15 cellular contexts compared by ENCODE assay signal in the genomic region with DNA sequence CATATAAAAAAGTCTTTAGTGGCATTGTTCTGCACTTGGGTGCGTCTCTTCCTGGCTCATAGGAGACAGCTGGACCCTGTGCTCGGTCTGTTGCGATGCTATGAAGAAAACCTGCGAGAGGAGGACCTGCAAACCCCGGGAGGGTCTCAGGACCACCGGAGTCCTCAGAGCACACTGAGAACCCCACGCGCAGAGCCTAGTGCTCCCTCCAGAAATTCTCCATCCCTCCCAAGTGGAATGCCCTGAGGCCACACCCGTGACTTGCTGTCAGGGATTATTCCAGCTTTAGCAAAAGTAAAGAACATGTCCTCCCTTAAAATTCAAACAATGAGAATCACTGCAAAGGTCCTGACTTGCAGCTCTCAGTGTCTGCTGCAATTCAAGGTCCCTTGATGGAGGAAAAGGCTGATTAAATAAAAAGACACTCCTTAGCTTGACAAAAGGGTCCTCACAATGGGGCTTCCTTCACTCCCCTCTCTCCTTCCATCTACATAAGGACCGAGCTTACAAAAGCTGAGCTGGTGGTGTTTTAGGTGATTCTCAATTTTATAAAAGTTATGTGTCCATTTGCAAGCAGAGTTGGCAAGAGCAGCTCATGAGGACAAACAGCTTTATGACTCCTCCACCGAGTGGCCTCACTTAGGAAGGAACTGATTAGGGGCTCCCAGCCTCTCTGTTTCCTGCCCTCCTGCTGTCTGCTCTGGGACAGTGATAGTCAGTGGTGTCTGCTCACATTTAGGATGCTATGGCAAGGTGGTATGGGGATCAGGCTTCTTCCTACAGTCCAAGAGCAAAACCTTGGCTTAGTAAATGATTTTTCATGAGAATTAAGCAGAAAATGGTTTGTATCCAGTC.
DNase-seq lines count a peak whose midpoint lies in the region; ATAC-seq, FAIRE-seq and TF ChIP-seq lines count a peak whose summit lies in the region.
"Had no signal": no experiment of that assay in that cellular context is flagged by ENCODE, and none has a peak within 500 bp of the region (broad histone marks: within the 10 kb centered on the region; RNA-seq: fewer than 3 reads in every experiment).

No MANE protein-coding gene starts in this region.

- H3K27ac ChIP-seq in A673 (ENCODE audit: low read depth, low read length, poor library complexity, severe bottlenecking) (peak overlapping the region; percentile 54), kidney (ENCODE audit: low read depth in 2 of 2, low read length in 2 of 2) (no peak overlapping the region), hepatocyte (no peak overlapping the region)
- H3K27ac ChIP-seq: tibial artery had no signal

- H3K27me3 Mint-ChIP-seq in CD14-positive monocyte (ENCODE audit: low read depth in 3 of 3), result peaks cover 0 to 5% (median 2%) of the 10 kb centered on the region in 3 donors
- H3K27me3 Mint-ChIP-seq in activated CD4-positive, alpha-beta memory T cell treated with anti-CD3 and anti-CD28 coated beads, Interleukin-2, amount 10 ng/mL, durations not matched to agents 7 days and 5 days, result no peaks in the 10 kb centered on the region

- H3K36me3 ChIP-seq in A673 (ENCODE audit: insufficient read depth, low read length, poor library complexity, severe bottlenecking) (no peaks in the 10 kb centered on the region), kidney (ENCODE audit: control insufficient read depth in 1 of 2, insufficient read depth in 2 of 2, low read length in 2 of 2) (peaks cover 6 to 7% of the 10 kb centered on the region in 2 donors), hepatocyte (replicated peaks; ENCODE audit: insufficient read depth, low read depth) (no peaks in the 10 kb centered on the region)

- H3K9me3 Mint-ChIP-seq in CD14-positive monocyte, result peaks cover 5 to 22% (median 12%) of the 10 kb centered on the region in 7 donors
- peaks cover 10% of the 10 kb centered on the region for H3K9me3 Mint-ChIP-seq in activated CD4-positive, alpha-beta memory T cell treated with anti-CD3 and anti-CD28 coated beads, Interleukin-2, amount 10 ng/mL, durations not matched to agents 7 days and 5 days

- peaks cover 3 to 9% of the 10 kb centered on the region in 2 donors for H3K36me3 Mint-ChIP-seq in CD14-positive monocyte
- peaks cover 27% of the 10 kb centered on the region for H3K36me3 Mint-ChIP-seq in activated CD4-positive, alpha-beta memory T cell treated with anti-CD3 and anti-CD28 coated beads, Interleukin-2, amount 10 ng/mL, durations not matched to agents 7 days and 5 days (ENCODE audit: low read depth)

- peaks cover 15% of the 10 kb centered on the region for H3K4me1 Mint-ChIP-seq in CD14-positive monocyte
- H3K4me1 Mint-ChIP-seq in activated CD4-positive, alpha-beta memory T cell treated with anti-CD3 and anti-CD28 coated beads, Interleukin-2, amount 10 ng/mL, durations not matched to agents 7 days and 5 days, result peaks cover 28% of the 10 kb centered on the region

- no peak overlapping the region for H2AFZ ChIP-seq in hepatocyte

- H3K4me2 ChIP-seq in hepatocyte, result no peak overlapping the region

- H3K4me3 Mint-ChIP-seq in CD14-positive monocyte, result no peak overlapping the region
- H3K4me3 Mint-ChIP-seq in activated CD4-positive, alpha-beta memory T cell treated with anti-CD3 and anti-CD28 coated beads, Interleukin-2, amount 10 ng/mL, durations not matched to agents 7 days and 5 days, result no peak overlapping the region

- intact Hi-C loops in A673 (cut with micrococcal nuclease; ENCODE audit: unreplicated experiment), result no loop called here
- intact Hi-C loops in CD14-positive monocyte (cut with micrococcal nuclease), result no loop called here
- intact Hi-C loops in kidney (cut with DNase I), result no loop called here

- H3K79me2 ChIP-seq in hepatocyte, result no peaks in the 10 kb centered on the region

- no TSS peak for BruUV-seq in A673 (replicated peaks; lab: Mats Ljungman, UMichigan)

- no peaks in the 10 kb centered on the region for H4K20me1 ChIP-seq in hepatocyte (ENCODE audit: insufficient read depth, poor library complexity, severe bottlenecking)

- no peak overlapping the region for H3K9ac ChIP-seq in kidney (ENCODE audit: low read length in 2 of 2)

- peaks cover 35% of the 10 kb centered on the region for H3K4me1 ChIP-seq in A673 (ENCODE audit: insufficient read depth, low read length, poor library complexity, severe bottlenecking)
- H3K4me1 ChIP-seq in kidney (ENCODE audit: control insufficient read depth in 1 of 2, insufficient read depth in 1 of 2, low read depth in 1 of 2, low read length in 2 of 2), result no peaks in the 10 kb centered on the region
- H3K4me1 ChIP-seq in hepatocyte (ENCODE audit: insufficient read depth), result no peaks in the 10 kb centered on the region
- H3K4me1 ChIP-seq: pancreas, tibial artery had no signal

- H3K27me3 ChIP-seq in A673 (replicated peaks; ENCODE audit: insufficient read depth, low read depth, low read length, poor library complexity), result no peaks in the 10 kb centered on the region
- no peaks in the 10 kb centered on the region for H3K27me3 ChIP-seq in hepatocyte
- H3K27me3 ChIP-seq: pancreas, tibial artery had no signal

- CTCF ChIA-PET in A673 (lab: Charles Lee), result no interaction called here
- CTCF ChIA-PET in activated CD4-positive, alpha-beta memory T cell treated with anti-CD3 and anti-CD28 coated beads, Interleukin-2, amount 10 ng/mL, durations not matched to agents 7 days and 5 days (lab: Charles Lee), result interaction anchor here (0.9 to 1.7 kb wide), 4 partner anchors 53 to 138 kb away, joined by 3 to 5 read pairs (median 4); partner anchors contain the start of gene RPS6KA2

- no peaks in the 10 kb centered on the region for H3K9me3 ChIP-seq in A673 (ENCODE audit: low read depth, low read length, poor library complexity, severe bottlenecking)
- no peaks in the 10 kb centered on the region for H3K9me3 ChIP-seq in kidney (ENCODE audit: control insufficient read depth in 1 of 2, low read length in 2 of 2)
- no peaks in the 10 kb centered on the region for H3K9me3 ChIP-seq in hepatocyte (ENCODE audit: low read depth)
- H3K9me3 ChIP-seq: pancreas, tibial artery had no signal

- no peak overlapping the region for H3K4me3 ChIP-seq in A673 (ENCODE audit: low read depth, low read length, poor library complexity, severe bottlenecking)
- H3K4me3 ChIP-seq in kidney (ENCODE audit: low read length in 2 of 2), result no peak overlapping the region
- H3K4me3 ChIP-seq in hepatocyte, result no peak overlapping the region
- H3K4me3 ChIP-seq: pancreas, tibial artery had no signal

- no peak for ATAC-seq in GM18502 (IDR thresholded peaks at IDR 0.05; ENCODE audit: poor library complexity, unreplicated experiment)
- no peak for ATAC-seq in GM19023 (IDR thresholded peaks at IDR 0.05; ENCODE audit: unreplicated experiment)
- no peak for ATAC-seq in HG03159 (IDR thresholded peaks at IDR 0.05; ENCODE audit: unreplicated experiment)
- ATAC-seq: left colon, pancreas had no signal

- POLR2A ChIA-PET in A673 (lab: Charles Lee; ENCODE audit: low non-redundant PET), result no interaction called here
- POLR2A ChIA-PET in activated CD4-positive, alpha-beta memory T cell treated with anti-CD3 and anti-CD28 coated beads, Interleukin-2, amount 10 ng/mL, durations not matched to agents 7 days and 5 days (lab: Charles Lee), result interaction anchor here (1.2 kb wide), 1 partner anchor 15 kb away, joined by 4 read pairs; no protein-coding TSS in a partner anchor

- 86% methylated on average over 11 of the region's 11 CpGs for WGBS in hepatocyte (ENCODE audit: low lambda C conversion rate, missing lambda C conversion rate)

- DNase-seq in A673 (ENCODE audit: low spot score) (peak; percentile 72), CD14-positive monocyte (ENCODE audit: low spot score) (peak; percentile 27), kidney (peak; percentile 29), hepatocyte (ENCODE audit: low spot score) (no peak)
- no peak for DNase-seq in activated CD4-positive, alpha-beta memory T cell treated with anti-CD3 and anti-CD28 coated beads, Interleukin-2, amount 10 ng/mL, durations not matched to agents 7 days and 5 days
- DNase-seq: AML-193; left colon; NCI-H187 treated with DMSO at 0.1 percent for 48 hours; NCI-H510A; pancreas; stimulated activated CD4-positive, alpha-beta T cell treated with anti-CD3 and anti-CD28 coated beads, Interleukin-4, amount 100 ng/mL, for 4 hours had no signal

- H3K27ac Mint-ChIP-seq in CD14-positive monocyte, result no peak overlapping the region
- H3K27ac Mint-ChIP-seq in activated CD4-positive, alpha-beta memory T cell treated with anti-CD3 and anti-CD28 coated beads, Interleukin-2, amount 10 ng/mL, durations not matched to agents 7 days and 5 days, result peak overlapping the region; percentile 28

- no peaks in the 10 kb centered on the region for H3K9me2 ChIP-seq in hepatocyte (replicated peaks; ENCODE audit: insufficient read depth)

- no peak for FAIRE-seq in kidney (lab: Jason Lieb, UNC)
- FAIRE-seq: pancreas had no signal

- TF ChIP-seq CTCF in A673 (conservative IDR thresholded peaks at IDR 0.05; ENCODE audit: low read depth, low read length) (no peak), CD14-positive monocyte (IDR thresholded peaks at IDR 0.05) (no peak), kidney (IDR thresholded peaks at IDR 0.05; ENCODE audit: borderline replicate concordance, extremely low read depth, insufficient read depth) (no peak), hepatocyte (IDR thresholded peaks at IDR 0.05; ENCODE audit: poor library complexity) (no peak)

Comparison
In these comparisons a context has a peak if more than half of its experiments do, and no peak if none do; other contexts are left out.
1. DNase-seq: peak in A673 (single experiment), CD14-positive monocyte (single experiment) and kidney (single experiment); none in activated CD4-positive, alpha-beta memory T cell treated with anti-CD3 and anti-CD28 coated beads, Interleukin-2, amount 10 ng/mL, durations not matched to agents 7 days and 5 days (single experiment) and hepatocyte (single experiment).